ENCODE assay signal across 16 cellular contexts in the genomic region with DNA sequence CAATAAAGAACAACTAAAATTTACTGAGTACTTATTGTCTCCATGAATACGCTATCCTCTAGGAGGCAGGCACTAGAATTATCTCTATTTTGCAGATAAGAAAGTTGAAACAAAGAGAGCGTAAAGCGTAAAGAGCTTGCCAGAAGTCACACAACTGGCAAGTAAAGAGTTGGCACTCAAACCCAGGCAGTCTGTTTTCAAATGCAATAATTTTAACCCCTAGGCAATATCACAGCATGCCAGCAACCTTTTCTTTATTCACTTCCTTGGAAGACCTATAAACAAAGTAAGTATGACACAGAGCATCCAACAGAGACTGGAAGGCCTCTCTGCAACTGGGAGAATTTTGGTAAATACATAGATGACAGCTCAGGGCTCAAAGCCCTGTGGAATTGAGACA. TPM values are rescaled to one million over a fixed set of nuclear protein-coding genes. Genes with fewer than 3 reads are reported as not detected.
DNase-seq lines count a peak whose midpoint lies in the region; TF ChIP-seq lines count a peak whose summit lies in the region.
"Had no signal": no experiment of that assay in that cellular context is flagged by ENCODE, and none has a peak within 500 bp of the region (broad histone marks: within the 10 kb centered on the region; RNA-seq: fewer than 3 reads in every experiment).

No MANE protein-coding gene starts in this region.

- H3K4me1 ChIP-seq in Caco-2 (peaks cover 44% of the 10 kb centered on the region), KMS-11 (ENCODE audit: low read depth, poor library complexity, severe bottlenecking) (peaks cover 46% of the 10 kb centered on the region), mesenchymal stem cell (ENCODE audit: control insufficient read depth, insufficient read depth, low read depth, low read length) (no peaks in the 10 kb centered on the region)

- no peaks in the 10 kb centered on the region for H3K79me2 ChIP-seq in KMS-11 (ENCODE audit: insufficient read depth, low read depth)

- H3K9me3 Mint-ChIP-seq in Caco-2 (ENCODE audit: unreplicated experiment): no peaks in the 10 kb centered on the region
- H3K9me3 Mint-ChIP-seq: CD8-positive, alpha-beta T cell had no signal

- H3K27ac Mint-ChIP-seq in Caco-2 (ENCODE audit: unreplicated experiment): peak overlapping the region; percentile 26
- H3K27ac Mint-ChIP-seq: CD14-positive monocyte; CD8-positive, alpha-beta T cell; H9 had no signal

- H3K23ac ChIP-seq in mesenchymal stem cell (ENCODE audit: low read length in 2 of 2): no peak overlapping the region

- H3K4me3 ChIP-seq in Caco-2 (ENCODE audit: low read depth, low read length) (no peak overlapping the region), KMS-11 (IDR thresholded peaks at IDR 0.05; ENCODE audit: insufficient read depth, low read depth, low read length) (no peak overlapping the region), dorsolateral prefrontal cortex (no peak overlapping the region), mesenchymal stem cell (ENCODE audit: insufficient read depth in 1 of 2, low read depth in 1 of 2, low read length in 2 of 2) (no peak overlapping the region)

- no peak overlapping the region for H3K4ac ChIP-seq in mesenchymal stem cell (ENCODE audit: low read depth in 1 of 2, low read length in 2 of 2)

- H3K36me3 ChIP-seq in Caco-2 (ENCODE audit: control insufficient read depth, insufficient read depth, low read length) (no peaks in the 10 kb centered on the region), KMS-11 (ENCODE audit: insufficient read depth) (no peaks in the 10 kb centered on the region), mesenchymal stem cell (ENCODE audit: control insufficient read depth in 1 of 2, insufficient read depth in 2 of 2, low read depth in 1 of 2, low read length in 2 of 2) (no peaks in the 10 kb centered on the region)

- no peaks in the 10 kb centered on the region for H3K9me3 ChIP-seq in Caco-2
- no peaks in the 10 kb centered on the region for H3K9me3 ChIP-seq in mesenchymal stem cell (ENCODE audit: control insufficient read depth, low read length)

- intact Hi-C loops in Caco-2 (cut with micrococcal nuclease; ENCODE audit: unreplicated experiment) (loop anchor here (10.0 kb wide), 1 partner anchor 105 kb away; no protein-coding TSS in a partner anchor), dorsolateral prefrontal cortex (cut with DNase I) (no loop called here)

- H2BK15ac ChIP-seq in mesenchymal stem cell (ENCODE audit: low read depth, poor library complexity, severe bottlenecking): no peak overlapping the region

- H3K4me1 Mint-ChIP-seq in Caco-2 (ENCODE audit: low read depth, unreplicated experiment): peaks cover 27% of the 10 kb centered on the region
- H3K4me1 Mint-ChIP-seq: CD14-positive monocyte, H9 had no signal

- no peak for DNase-seq in Caco-2
- DNase-seq in dorsolateral prefrontal cortex: no peak
- no peak for DNase-seq in mesenteric fat pad (ENCODE audit: low spot score)
- DNase-seq in mesenchymal stem cell: no peak
- no peak for DNase-seq in GM13977 (ENCODE audit: low spot score)
- DNase-seq: CD8-positive, alpha-beta T cell; COR-L47; DND-41; GOT3; H9 had no signal

- H3K27me3 ChIP-seq in Caco-2 (replicated peaks; ENCODE audit: control insufficient read depth, insufficient read depth, low read length) (no peaks in the 10 kb centered on the region), KMS-11 (ENCODE audit: insufficient read depth, low read depth) (no peaks in the 10 kb centered on the region), dorsolateral prefrontal cortex (peaks cover 0 to 79% (median 17%) of the 10 kb centered on the region in 45 donors), mesenchymal stem cell (ENCODE audit: control insufficient read depth in 1 of 2, insufficient read depth in 1 of 2, low read length in 2 of 2) (no peaks in the 10 kb centered on the region)

- H3K9ac ChIP-seq in KMS-11: no peak overlapping the region
- H3K9ac ChIP-seq in mesenchymal stem cell (ENCODE audit: low read length): no peak overlapping the region

- peak overlapping the region; percentile 72 for H3K4me2 ChIP-seq in KMS-11
- H3K4me2 ChIP-seq in mesenchymal stem cell (ENCODE audit: low read length, poor library complexity, severe bottlenecking): no peak overlapping the region

- no peak overlapping the region for H3K18ac ChIP-seq in mesenchymal stem cell (ENCODE audit: low read depth in 1 of 2, low read length in 2 of 2)

- H3K14ac ChIP-seq in mesenchymal stem cell (ENCODE audit: low read length in 2 of 2): no peak overlapping the region

- WGBS in mesenchymal stem cell: 94% methylated on average over 3 of the region's 3 CpGs

- in situ Hi-C loops in GM13977 (cut with MboI; ENCODE audit: low pct_unique_long_range_greater_than_20kb, low sequenced_read_pairs, unreplicated experiment): no loop called here

- no peak overlapping the region for H2AK5ac ChIP-seq in mesenchymal stem cell (ENCODE audit: low read length, severe bottlenecking)

- H2BK12ac ChIP-seq in mesenchymal stem cell (ENCODE audit: low read length in 2 of 2): no peak overlapping the region

- no peak for TF ChIP-seq CTCF in Caco-2 (IDR thresholded peaks at IDR 0.05; ENCODE audit: insufficient read depth in 1 of 2, low read depth in 1 of 2, low read length in 1 of 2, severe bottlenecking in 1 of 2, unreplicated experiment in 1 of 2)
- TF ChIP-seq CTCF in KMS-11 (conservative IDR thresholded peaks at IDR 0.05; ENCODE audit: low read depth, low read length): no peak
- TF ChIP-seq CTCF in VCaP (conservative IDR thresholded peaks at IDR 0.05): no peak
- TF ChIP-seq CTCF in dorsolateral prefrontal cortex (IDR thresholded peaks at IDR 0.05 in 54 of 56, conservative IDR thresholded peaks at IDR 0.05 in 2 of 56; ENCODE audit: low read depth in 1 of 56, partially characterized antibody in 56 of 56): no peak
- no peak for TF ChIP-seq CTCF in GM13977 (IDR thresholded peaks at IDR 0.05; ENCODE audit: extremely low read depth, insufficient read depth, missing control alignments)

- no peaks in the 10 kb centered on the region for H4K20me1 ChIP-seq in KMS-11 (ENCODE audit: insufficient read depth)

- H2BK5ac ChIP-seq in mesenchymal stem cell (ENCODE audit: low read depth, low read length, poor library complexity, severe bottlenecking): no peak overlapping the region

- no peak overlapping the region for H4K91ac ChIP-seq in mesenchymal stem cell (ENCODE audit: low read length)

- POLR2A ChIA-PET in Caco-2 (lab: Charles Lee): no interaction called here

- no peaks in the 10 kb centered on the region for H3K27me3 Mint-ChIP-seq in Caco-2 (ENCODE audit: insufficient read depth, unreplicated experiment)

- no peaks in the 10 kb centered on the region for H3K79me1 ChIP-seq in mesenchymal stem cell (replicated peaks; ENCODE audit: low read length, poor library complexity, severe bottlenecking)

- CTCF ChIA-PET in Caco-2 (lab: Charles Lee): no interaction called here

- no peak overlapping the region for H4K8ac ChIP-seq in mesenchymal stem cell (ENCODE audit: low read length)

- H3K36me3 Mint-ChIP-seq in Caco-2 (ENCODE audit: insufficient read depth, unreplicated experiment): peaks cover 5% of the 10 kb centered on the region
- H3K36me3 Mint-ChIP-seq: CD14-positive monocyte; CD8-positive, alpha-beta T cell had no signal

- peak overlapping the region; percentile 46; the same call in 1 of the 2 replicates for H3K27ac ChIP-seq in KMS-11
- H3K27ac ChIP-seq in VCaP: peak overlapping the region; percentile 50
- no peak overlapping the region for H3K27ac ChIP-seq in dorsolateral prefrontal cortex
- no peak overlapping the region for H3K27ac ChIP-seq in mesenchymal stem cell (ENCODE audit: low read length, poor library complexity, severe bottlenecking)

- no peak overlapping the region for H2AFZ ChIP-seq in KMS-11 (ENCODE audit: low read depth)
- H2AFZ ChIP-seq in mesenchymal stem cell (ENCODE audit: low read depth, low read length): no peak overlapping the region

- no peak overlapping the region for H2BK120ac ChIP-seq in mesenchymal stem cell (ENCODE audit: low read depth, low read length)

- no TSS peak for BruUV-seq in Caco-2 (replicated peaks; lab: Mats Ljungman, UMichigan)

- H3K4me3 Mint-ChIP-seq in Caco-2 (ENCODE audit: unreplicated experiment): peak overlapping the region; percentile 56
- H3K4me3 Mint-ChIP-seq: CD14-positive monocyte; CD8-positive, alpha-beta T cell; H9 had no signal

RNA-seq across cellular contexts. Expression of gene AMELX, which starts 23.2 kb away (rescaled TPM):
- not detected in 2 replicates for total RNA-seq in Caco-2 (2022)
- not detected for total RNA-seq in dorsolateral prefrontal cortex
- not detected for total RNA-seq in mesenteric fat pad
- polyA plus RNA-seq in mesenchymal stem cell (2013, experiment 1 of 2): not detected
- polyA plus RNA-seq in mesenchymal stem cell (2013, experiment 2 of 2): not detected
- total RNA-seq: A673; CD8-positive, alpha-beta T cell; H9; HepG2 had no signal
- polyA plus RNA-seq: BJ, CD14-positive monocyte, HepG2 had no signal

Comparison
In these comparisons a context has a peak if more than half of its experiments do, and no peak if none do; other contexts are left out.
1. H3K27ac ChIP-seq: peak in KMS-11 (single experiment) and VCaP (single experiment); none in dorsolateral prefrontal cortex (0 of 59) and mesenchymal stem cell (single experiment).